Comparison of ENCODE assay signal across 8 cellular contexts in genomic region chr6:11093065-11093590, GRCh38. TPM values are rescaled to one million over a fixed set of nuclear protein-coding genes. Genes with fewer than 3 reads are reported as not detected.
DNase-seq lines count a peak whose midpoint lies in the region; ATAC-seq and TF ChIP-seq lines count a peak whose summit lies in the region.

No MANE protein-coding gene starts in this region.

- BruUV-seq in Panc1 (replicated peaks; lab: Mats Ljungman, UMichigan) = no TSS peak

- H3K27ac Mint-ChIP-seq in effector memory CD8-positive, alpha-beta T cell = peak overlapping the region; percentile 97 to 98

- DNase-seq in DMS 273 treated with DMSO at 0.1 percent for 48 hours (lab: John Stamatoyannopoulos, UW) (peak; percentile 43), GM19240 (ENCODE audit: insufficient read length, low spot score) (peak; percentile 61), Panc1 (ENCODE audit: low read depth, low spot score) (no peak), cerebellar nuclear complex (lab: John Stamatoyannopoulos, UW) (no peak)
- no peak for DNase-seq in effector memory CD8-positive, alpha-beta T cell
- no peak for DNase-seq in activated CD4-positive, alpha-beta T cell treated with anti-CD3 and anti-CD28 coated beads for 1 hour

- H3K36me3 ChIP-seq in Panc1 (ENCODE audit: control insufficient read depth, insufficient read depth, low read length) (no peaks in the 10 kb centered on the region), mucosa of stomach (ENCODE audit: control insufficient read depth, insufficient read depth, low read length) (no peaks in the 10 kb centered on the region)

- H3K27me3 Mint-ChIP-seq in effector memory CD8-positive, alpha-beta T cell = peaks cover 9 to 13% of the 10 kb centered on the region in 2 donors

- ATAC-seq in HG03139 (IDR thresholded peaks at IDR 0.05; ENCODE audit: unreplicated experiment) = peak; percentile 35
- peak; percentile 33 for ATAC-seq in Panc1
- peak; percentile 14 for ATAC-seq in effector memory CD8-positive, alpha-beta T cell (replicated peaks)

- H3K4me1 Mint-ChIP-seq in effector memory CD8-positive, alpha-beta T cell (ENCODE audit: low read depth in 2 of 2) = peaks cover 12 to 27% of the 10 kb centered on the region in 2 donors

- POLR2A ChIA-PET in Panc1 (lab: Charles Lee) = no interaction called here

- H3K4me3 Mint-ChIP-seq in effector memory CD8-positive, alpha-beta T cell = peak overlapping the region; percentile 98

- H3K27ac ChIP-seq in Panc1 (ENCODE audit: low read length) = peak overlapping the region; percentile 83

- H3K4me3 ChIP-seq in Panc1 (ENCODE audit: low read depth in 2 of 2, low read length in 2 of 2) (peak overlapping the region; percentile 69 to 87), mucosa of stomach (ENCODE audit: low read length) (peak overlapping the region; percentile 74)

- intact Hi-C loops in Panc1 (cut with micrococcal nuclease; ENCODE audit: unreplicated experiment) = no loop called here

- CTCF ChIA-PET in Panc1 (lab: Charles Lee) = no interaction called here

- H3K27me3 ChIP-seq in Panc1 (ENCODE audit: control insufficient read depth, insufficient read depth, low read length) (no peaks in the 10 kb centered on the region), mucosa of stomach (ENCODE audit: control insufficient read depth, insufficient read depth, low read length) (no peaks in the 10 kb centered on the region)

- peaks cover 18% of the 10 kb centered on the region for H3K36me3 Mint-ChIP-seq in effector memory CD8-positive, alpha-beta T cell (ENCODE audit: insufficient read depth)

- in situ Hi-C loops in Panc1 (cut with HindIII; ENCODE audit: low pct_unique_long_range_greater_than_20kb, low sequenced_read_pairs) = no loop called here

- no peaks in the 10 kb centered on the region for H3K9me3 Mint-ChIP-seq in effector memory CD8-positive, alpha-beta T cell

- TF ChIP-seq CTCF in Panc1 (IDR thresholded peaks at IDR 0.05) = no peak

- H3K9me3 ChIP-seq in Panc1 (ENCODE audit: control insufficient read depth, insufficient read depth, low read depth, low read length) = no peaks in the 10 kb centered on the region
- H3K9me3 ChIP-seq in mucosa of stomach (ENCODE audit: control insufficient read depth, low read length) = no peaks in the 10 kb centered on the region

- H3K4me1 ChIP-seq in Panc1 (ENCODE audit: control insufficient read depth, insufficient read depth, low read length) (peaks cover 13% of the 10 kb centered on the region), mucosa of stomach (ENCODE audit: control insufficient read depth, insufficient read depth, low read length) (no peaks in the 10 kb centered on the region)

- peak overlapping the region; percentile 79 for H3K9ac ChIP-seq in mucosa of stomach (ENCODE audit: low read length)

RNA-seq across cellular contexts. Expression of gene SMIM13, which starts 0.5 kb away (rescaled TPM):
- 17.6 TPM for total RNA-seq in Panc1 (2021; ENCODE audit: unreplicated experiment)
- polyA plus RNA-seq in Panc1 (2012; ENCODE audit: insufficient read length) = 9.4 TPM

RNA-seq across cellular contexts. Expression of gene ERVFRD-1, which starts 18.4 kb away (rescaled TPM):
- not detected for total RNA-seq in Panc1 (2021; ENCODE audit: unreplicated experiment)
- polyA plus RNA-seq in Panc1 (2012; ENCODE audit: insufficient read length) = not detected

RNA-seq across cellular contexts. Expression of gene ELOVL2, which starts 49.0 kb away (rescaled TPM):
- total RNA-seq in Panc1 (2021; ENCODE audit: unreplicated experiment) = 27.8 TPM
- polyA plus RNA-seq in Panc1 (2012; ENCODE audit: insufficient read length) = 12.1 TPM

Comparison
In these comparisons a context has a peak if more than half of its experiments do, and no peak if none do; other contexts are left out.
1. DNase-seq: peak in DMS 273 treated with DMSO at 0.1 percent for 48 hours (single experiment) and GM19240 (single experiment); none in Panc1 (single experiment), effector memory CD8-positive, alpha-beta T cell (0 of 3), cerebellar nuclear complex (0 of 2) and activated CD4-positive, alpha-beta T cell treated with anti-CD3 and anti-CD28 coated beads for 1 hour (single experiment).
2. Peak in every context shown above with its lines, with median percentiles within 50 percentile points of each other: ATAC-seq.